Comparison of ENCODE assay signal across 20 cellular contexts in the genomic region with DNA sequence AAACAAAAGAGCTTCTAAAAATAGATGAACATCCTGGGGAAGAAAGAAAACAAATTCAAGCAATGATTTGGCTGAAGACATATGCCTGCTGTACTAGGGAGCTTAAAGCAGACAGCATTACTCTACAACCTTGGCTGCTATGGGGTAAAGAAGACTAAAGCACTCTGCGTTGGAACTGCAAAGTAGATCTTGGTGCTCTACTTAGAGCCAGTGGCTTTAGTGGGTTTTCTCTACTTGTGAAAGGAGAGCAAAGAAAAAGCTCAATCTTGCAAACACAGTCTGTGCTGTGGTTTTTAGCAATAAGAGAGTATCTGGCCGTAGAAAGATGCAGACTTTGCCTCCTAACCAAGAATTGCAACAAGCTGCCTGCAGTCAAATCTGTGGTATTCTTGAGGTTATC.
DNase-seq lines count a peak whose midpoint lies in the region; ATAC-seq, FAIRE-seq and TF ChIP-seq lines count a peak whose summit lies in the region.
"Had no signal": no experiment of that assay in that cellular context is flagged by ENCODE, and none has a peak within 500 bp of the region (broad histone marks: within the 10 kb centered on the region; RNA-seq: fewer than 3 reads in every experiment).

No MANE protein-coding gene starts in this region.

- H3K27me3 ChIP-seq in DND-41 (ENCODE audit: insufficient read depth, low read length, poor library complexity) (no peaks in the 10 kb centered on the region), neural progenitor cell (no peaks in the 10 kb centered on the region)
- no peaks in the 10 kb centered on the region for H3K27me3 ChIP-seq in CD4-positive, alpha-beta T cell (ENCODE audit: control insufficient read depth, insufficient read depth, low read length)

- H3K4me1 ChIP-seq in DND-41 (ENCODE audit: insufficient read depth, low read length) (peaks cover 6% of the 10 kb centered on the region), neural progenitor cell (no peaks in the 10 kb centered on the region)
- H3K4me1 ChIP-seq: A549, Caco-2, HAP-1 had no signal

- H3K4me2 ChIP-seq in DND-41 (ENCODE audit: insufficient read depth, low read length) (no peak overlapping the region), neural progenitor cell (no peak overlapping the region)
- H3K4me2 ChIP-seq: A549 had no signal

- H3K79me2 ChIP-seq in DND-41 (ENCODE audit: insufficient read depth, low read length) (no peaks in the 10 kb centered on the region), neural progenitor cell (ENCODE audit: low read depth) (no peaks in the 10 kb centered on the region)

- TF ChIP-seq CTCF in DND-41 (IDR thresholded peaks at IDR 0.05; ENCODE audit: borderline replicate concordance, extremely low read depth, low read length, poor library complexity, severe bottlenecking) (no peak), neural progenitor cell (IDR thresholded peaks at IDR 0.05) (no peak), D721Med (IDR thresholded peaks at IDR 0.05; ENCODE audit: insufficient read depth, missing control alignments) (no peak)
- TF ChIP-seq CTCF in CD4-positive, alpha-beta T cell (IDR thresholded peaks at IDR 0.05), result no peak

- FAIRE-seq in D721Med (lab: Jason Lieb, UNC), result no peak
- FAIRE-seq: A549, G401.6, GM12892, H54 had no signal

- CTCF ChIA-PET in CD4-positive, alpha-beta T cell (lab: Charles Lee), result no interaction called here

- POLR2A ChIA-PET in CD4-positive, alpha-beta T cell (lab: Charles Lee), result no interaction called here

- no peaks in the 10 kb centered on the region for H3K4me1 Mint-ChIP-seq in neural progenitor cell
- no peaks in the 10 kb centered on the region for H3K4me1 Mint-ChIP-seq in CD4-positive, alpha-beta T cell (ENCODE audit: low read depth)
- H3K4me1 Mint-ChIP-seq in activated T-cell treated with anti-CD3 and anti-CD28 coated beads, Interleukin-2, amount 50 U/mL, for 4 hours (ENCODE audit: low read depth), result no peaks in the 10 kb centered on the region

- no peak overlapping the region for H3K27ac Mint-ChIP-seq in neural progenitor cell
- no peak overlapping the region for H3K27ac Mint-ChIP-seq in CD4-positive, alpha-beta T cell
- H3K27ac Mint-ChIP-seq: CD8-positive, alpha-beta T cell; HFFc6 had no signal

- H3K4me3 Mint-ChIP-seq in neural progenitor cell, result no peak overlapping the region
- no peak overlapping the region for H3K4me3 Mint-ChIP-seq in CD4-positive, alpha-beta T cell
- H3K4me3 Mint-ChIP-seq in activated T-cell treated with anti-CD3 and anti-CD28 coated beads, Interleukin-2, amount 50 U/mL, for 4 hours, result no peak overlapping the region
- H3K4me3 Mint-ChIP-seq: CD8-positive, alpha-beta T cell; HFFc6 had no signal

- no peaks in the 10 kb centered on the region for H3K9me3 ChIP-seq in DND-41 (ENCODE audit: insufficient read depth, low read length, severe bottlenecking)
- H3K9me3 ChIP-seq in neural progenitor cell (ENCODE audit: low read depth), result no peaks in the 10 kb centered on the region
- H3K9me3 ChIP-seq in CD4-positive, alpha-beta T cell (ENCODE audit: control insufficient read depth, low read length), result no peaks in the 10 kb centered on the region
- H3K9me3 ChIP-seq: A549, Caco-2, HAP-1 had no signal

- no peaks in the 10 kb centered on the region for H3K36me3 Mint-ChIP-seq in neural progenitor cell
- no peaks in the 10 kb centered on the region for H3K36me3 Mint-ChIP-seq in CD4-positive, alpha-beta T cell (ENCODE audit: low read depth)
- no peaks in the 10 kb centered on the region for H3K36me3 Mint-ChIP-seq in activated T-cell treated with anti-CD3 and anti-CD28 coated beads, Interleukin-2, amount 50 U/mL, for 4 hours (ENCODE audit: insufficient read depth)
- H3K36me3 Mint-ChIP-seq: CD8-positive, alpha-beta T cell had no signal

- H3K27me3 Mint-ChIP-seq in neural progenitor cell (ENCODE audit: insufficient read depth, low read depth), result peaks cover 5% of the 10 kb centered on the region
- no peaks in the 10 kb centered on the region for H3K27me3 Mint-ChIP-seq in CD4-positive, alpha-beta T cell
- no peaks in the 10 kb centered on the region for H3K27me3 Mint-ChIP-seq in activated T-cell treated with anti-CD3 and anti-CD28 coated beads, Interleukin-2, amount 50 U/mL, for 4 hours (ENCODE audit: low read depth)

- H4K20me1 ChIP-seq in DND-41 (ENCODE audit: insufficient read depth, low read length) (no peaks in the 10 kb centered on the region), neural progenitor cell (ENCODE audit: low read depth) (no peaks in the 10 kb centered on the region)

- H3F3A ChIP-seq in neural progenitor cell (ENCODE audit: low read depth), result no peaks in the 10 kb centered on the region

- H3K4me3 ChIP-seq in DND-41 (ENCODE audit: low read depth in 1 of 2, low read length in 2 of 2) (no peak overlapping the region), neural progenitor cell (no peak overlapping the region)
- H3K4me3 ChIP-seq in Jurkat, Clone E6-1 (ENCODE audit: low read length), result no peak overlapping the region
- H3K4me3 ChIP-seq: A549, HAP-1 had no signal

- no peaks in the 10 kb centered on the region for H3K36me3 ChIP-seq in DND-41 (ENCODE audit: insufficient read depth, low read length)
- H3K36me3 ChIP-seq in neural progenitor cell, result no peaks in the 10 kb centered on the region
- H3K36me3 ChIP-seq: HAP-1 had no signal

- H3K27ac ChIP-seq in DND-41 (ENCODE audit: low read length), result no peak overlapping the region
- no peak overlapping the region for H3K27ac ChIP-seq in neural progenitor cell
- no peak overlapping the region for H3K27ac ChIP-seq in CD4-positive, alpha-beta T cell (ENCODE audit: low read depth, low read length)
- H3K27ac ChIP-seq: A549 had no signal

- H3K9ac ChIP-seq in DND-41 (ENCODE audit: low read depth, low read length), result no peak overlapping the region
- no peak overlapping the region for H3K9ac ChIP-seq in neural progenitor cell

- no peaks in the 10 kb centered on the region for H3K9me3 Mint-ChIP-seq in neural progenitor cell
- peaks cover 2% of the 10 kb centered on the region for H3K9me3 Mint-ChIP-seq in CD4-positive, alpha-beta T cell
- H3K9me3 Mint-ChIP-seq in activated T-cell treated with anti-CD3 and anti-CD28 coated beads, Interleukin-2, amount 50 U/mL, for 4 hours, result peaks cover 10% of the 10 kb centered on the region

- ATAC-seq in DND-41 (ENCODE audit: insufficient read depth, low read depth), result peak; percentile 85
- no peak for ATAC-seq in CD4-positive, alpha-beta T cell (ENCODE audit: poor library complexity)
- no peak for ATAC-seq in activated T-cell treated with anti-CD3 and anti-CD28 coated beads, Interleukin-2, amount 50 U/mL, for 4 hours
- ATAC-seq: A549; CD8-positive, alpha-beta T cell had no signal

- H2AFZ ChIP-seq in DND-41 (ENCODE audit: low read depth, low read length) (no peak overlapping the region), neural progenitor cell (replicated peaks) (peak overlapping the region; percentile 26)

- intact Hi-C loops in CD4-positive, alpha-beta T cell (cut with DNase I, micrococcal nuclease), result no loop called here

- DNase-seq in DND-41 (peak; percentile 19), OCI-M1 (lab: John Stamatoyannopoulos, UW) (peak; percentile 23), neural progenitor cell (ENCODE audit: low spot score) (no peak), D721Med (ENCODE audit: insufficient read length, low spot score) (no peak)
- peak; percentile 70 for DNase-seq in Jurkat, Clone E6-1 (ENCODE audit: low read depth, low spot score)
- DNase-seq in CD4-positive, alpha-beta T cell, result no peak
- no peak for DNase-seq in activated T-cell treated with anti-CD3 and anti-CD28 coated beads, Interleukin-2, amount 50 U/mL, for 4 hours
- DNase-seq: 8988T; C1 segment of cervical spinal cord; Caco-2; CD8-positive, alpha-beta T cell; DMS 273 treated with DMSO at 0.1 percent for 48 hours; DMS53; DMS79 treated with DMSO at 0.1 percent for 48 hours; HFFc6 had no signal

Comparison
In these comparisons a context has a peak if more than half of its experiments do, and no peak if none do; other contexts are left out.
1. DNase-seq: peak in DND-41 (single experiment), Jurkat, Clone E6-1 (single experiment) and OCI-M1 (single experiment); none in neural progenitor cell (single experiment), CD4-positive, alpha-beta T cell (0 of 10), activated T-cell treated with anti-CD3 and anti-CD28 coated beads, Interleukin-2, amount 50 U/mL, for 4 hours (single experiment) and D721Med (single experiment).